ENCODE assay signal across 21 cellular contexts in the genomic region with DNA sequence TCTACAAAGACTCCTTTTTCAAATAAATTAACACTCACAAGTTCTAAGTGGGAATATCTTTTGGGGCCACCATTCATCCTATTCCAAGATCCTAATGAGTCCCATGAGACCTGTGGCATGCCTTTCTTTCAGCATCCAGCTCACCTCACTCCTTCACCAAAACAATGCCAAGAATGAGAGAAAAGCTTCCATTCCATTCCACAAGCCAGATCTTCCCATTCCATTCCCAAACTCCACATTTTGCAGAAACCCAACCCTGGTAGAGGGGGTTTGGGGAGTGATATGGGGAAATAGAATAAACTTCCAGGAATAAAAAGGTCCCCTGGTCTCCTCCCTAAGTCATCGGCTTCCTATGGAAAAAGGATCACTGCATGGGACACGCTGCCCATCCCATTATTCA.
"Had no signal": no experiment of that assay in that cellular context is flagged by ENCODE, and none has a peak within 500 bp of the region (broad histone marks: within the 10 kb centered on the region; RNA-seq: fewer than 3 reads in every experiment).

No MANE protein-coding gene starts in this region.

- H3K27me3 ChIP-seq: neural progenitor cell, right atrium auricular region, tibial nerve, upper lobe of left lung had no signal

- H3K36me3 ChIP-seq: left lung, neural progenitor cell, prostate gland, right atrium auricular region, spleen, thoracic aorta, tibial nerve, upper lobe of left lung had no signal

- ATAC-seq: effector memory CD8-positive, alpha-beta T cell; left cardiac atrium; left lung; naive thymus-derived CD4-positive, alpha-beta T cell; stimulated activated naive B cell treated with anti-CD40 and anti-IgM and Interleukin-4, amounts not matched to agents 10 μg/mL and 1 μg/mL and 100 μg/mL, for 72 hours had no signal

- H3K27ac ChIP-seq: left lung, neural progenitor cell, prostate gland, right atrium auricular region, skin epidermis, spleen, thoracic aorta, tibial nerve, upper lobe of left lung had no signal

- H3K9ac ChIP-seq: neural progenitor cell had no signal

- H2AFZ ChIP-seq: neural progenitor cell had no signal

- H3K4me3 Mint-ChIP-seq: effector memory CD8-positive, alpha-beta T cell; naive thymus-derived CD4-positive, alpha-beta T cell; nephron; neural progenitor cell; stimulated activated naive B cell treated with anti-CD40 and anti-IgM and Interleukin-4, amounts not matched to agents 10 μg/mL and 1 μg/mL and 100 μg/mL, for 72 hours; stimulated activated naive CD8-positive, alpha-beta T cell treated with anti-CD3 and anti-CD28 coated beads, Interleukin-15, Interleukin-2, amounts not matched to agents 100 ng/mL and 50 ng/mL, for 24 hours had no signal

- H3K4me3 ChIP-seq: left lung, neural progenitor cell, prostate gland, right atrium auricular region, skin epidermis, spleen, thoracic aorta, tibial nerve, upper lobe of left lung had no signal

- DNase-seq: cortex of kidney; effector memory CD8-positive, alpha-beta T cell; hypothalamus; left cardiac atrium; left lung; mesenchymal stem cell; midbrain; naive thymus-derived CD4-positive, alpha-beta T cell; nucleus accumbens; spleen; stimulated activated CD4-positive, alpha-beta T cell treated with anti-CD3 and anti-CD28 coated beads, Interleukin-4, amount 100 ng/mL, for 4 hours; stimulated activated naive B cell treated with anti-CD40 and anti-IgM and Interleukin-4, amounts not matched to agents 10 μg/mL and 1 μg/mL and 100 μg/mL, for 72 hours; upper lobe of left lung had no signal

- H3K9me3 Mint-ChIP-seq: effector memory CD8-positive, alpha-beta T cell; stimulated activated naive B cell treated with anti-CD40 and anti-IgM and Interleukin-4, amounts not matched to agents 10 μg/mL and 1 μg/mL and 100 μg/mL, for 72 hours; stimulated activated naive CD8-positive, alpha-beta T cell treated with anti-CD3 and anti-CD28 coated beads, Interleukin-15, Interleukin-2, amounts not matched to agents 100 ng/mL and 50 ng/mL, for 24 hours had no signal

- H3K4me2 ChIP-seq: neural progenitor cell had no signal

- H3K4me1 ChIP-seq: left lung, prostate gland, right atrium auricular region, upper lobe of left lung had no signal

- H3K27ac Mint-ChIP-seq: effector memory CD8-positive, alpha-beta T cell; naive thymus-derived CD4-positive, alpha-beta T cell; nephron; neural progenitor cell; stimulated activated naive B cell treated with anti-CD40 and anti-IgM and Interleukin-4, amounts not matched to agents 10 μg/mL and 1 μg/mL and 100 μg/mL, for 72 hours; stimulated activated naive CD8-positive, alpha-beta T cell treated with anti-CD3 and anti-CD28 coated beads, Interleukin-15, Interleukin-2, amounts not matched to agents 100 ng/mL and 50 ng/mL, for 24 hours had no signal

- H3K36me3 Mint-ChIP-seq: neural progenitor cell; stimulated activated naive B cell treated with anti-CD40 and anti-IgM and Interleukin-4, amounts not matched to agents 10 μg/mL and 1 μg/mL and 100 μg/mL, for 72 hours had no signal

- H3K9me3 ChIP-seq: left lung, prostate gland, right atrium auricular region, spleen, thoracic aorta, tibial nerve, upper lobe of left lung had no signal
